Comparison of ENCODE assay signal across 25 cellular contexts in the genomic region with DNA sequence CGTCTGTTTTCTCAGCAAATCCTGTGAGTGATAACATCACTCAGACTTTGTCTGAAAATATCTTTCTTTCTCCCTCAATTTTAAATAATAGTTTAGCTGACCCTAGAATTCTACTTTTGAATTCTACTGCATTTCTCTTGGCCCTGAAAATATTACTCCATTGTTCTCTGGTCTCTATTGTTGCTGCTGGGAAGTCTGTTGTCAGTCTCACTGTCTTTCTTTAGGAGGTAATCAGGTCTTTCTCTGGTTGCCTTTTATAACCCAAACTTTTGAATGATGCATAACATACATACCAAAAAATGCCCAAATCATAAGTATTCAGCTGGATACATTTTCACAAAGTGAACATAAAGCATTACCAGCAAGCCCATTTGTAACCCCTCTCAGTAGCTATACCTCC.
"Had no signal": no experiment of that assay in that cellular context is flagged by ENCODE, and none has a peak within 500 bp of the region (broad histone marks: within the 10 kb centered on the region; RNA-seq: fewer than 3 reads in every experiment).

No MANE protein-coding gene starts in this region.

- ATAC-seq: effector memory CD8-positive, alpha-beta T cell; esophagus mucosa; gastrocnemius medialis; heart right ventricle; left cardiac atrium; left lung; left ventricle myocardium superior; lower lobe of right lung; mucosa of descending colon; naive thymus-derived CD8-positive, alpha-beta T cell had no signal

- DNase-seq: cortex of kidney; effector CD8-positive, alpha-beta T cell; effector memory CD8-positive, alpha-beta T cell; endodermal cell; erythroblast; esophagus squamous epithelium; foreskin fibroblast; foreskin melanocyte; gastrocnemius medialis; glutamatergic neuron; head of caudate nucleus; heart right ventricle; hippocampal formation; left cardiac atrium; left lung; left ventricle myocardium superior; lower lobe of right lung; mesenchymal stem cell; mucosa of descending colon; naive B cell; naive thymus-derived CD8-positive, alpha-beta T cell had no signal

- H3K4me3 Mint-ChIP-seq: dendritic cell treated with granulocyte-macrophage colony-stimulating factor and Interleukin-4, amounts not matched to agents 40 ng/mL and 50 ng/mL, for 4 days; effector memory CD8-positive, alpha-beta T cell; endodermal cell; mesothelial cell of epicardium; naive B cell; naive thymus-derived CD8-positive, alpha-beta T cell had no signal

- H3K27ac ChIP-seq: epithelial cell of prostate, esophagus squamous epithelium, gastrocnemius medialis, heart right ventricle, left lung, lower lobe of right lung had no signal

- H3K36me3 ChIP-seq: esophagus squamous epithelium, gastrocnemius medialis, heart right ventricle, left lung, lower lobe of right lung had no signal

- H3K36me3 Mint-ChIP-seq: mesothelial cell of epicardium had no signal

- H3K4me1 ChIP-seq: gastrocnemius medialis, heart right ventricle, left lung, lower lobe of right lung had no signal

- H3K9me3 ChIP-seq: gastrocnemius medialis had no signal

- H3K27ac Mint-ChIP-seq: dendritic cell treated with granulocyte-macrophage colony-stimulating factor and Interleukin-4, amounts not matched to agents 40 ng/mL and 50 ng/mL, for 4 days; effector memory CD8-positive, alpha-beta T cell; endodermal cell; mesothelial cell of epicardium; naive B cell; naive thymus-derived CD8-positive, alpha-beta T cell had no signal

- H3K4me3 ChIP-seq: esophagus squamous epithelium, gastrocnemius medialis, heart right ventricle, left lung, lower lobe of right lung, mucosa of descending colon had no signal

- H3K4me1 Mint-ChIP-seq: mesothelial cell of epicardium, naive B cell had no signal
